12 cellular contexts compared by ENCODE assay signal in genomic region chr20:10639762-10640556, GRCh38. TPM values are rescaled to one million over a fixed set of nuclear protein-coding genes. Genes with fewer than 3 reads are reported as not detected.
DNase-seq lines count a peak whose midpoint lies in the region; ATAC-seq and TF ChIP-seq lines count a peak whose summit lies in the region.
"Had no signal": no experiment of that assay in that cellular context is flagged by ENCODE, and none has a peak within 500 bp of the region (broad histone marks: within the 10 kb centered on the region; RNA-seq: fewer than 3 reads in every experiment).

No MANE protein-coding gene starts in this region.

- H3F3A ChIP-seq in neural progenitor cell (ENCODE audit: low read depth) = peaks cover 81% of the 10 kb centered on the region

- TF ChIP-seq POLR2A in esophagus squamous epithelium (IDR thresholded peaks at IDR 0.05) (no peak), tibial nerve (IDR thresholded peaks at IDR 0.05) (no peak)

- H4K20me1 ChIP-seq in neural progenitor cell (ENCODE audit: low read depth) = peaks cover 82% of the 10 kb centered on the region

- H3K27me3 Mint-ChIP-seq in neural progenitor cell (ENCODE audit: insufficient read depth, low read depth) = peaks cover 5% of the 10 kb centered on the region
- H3K27me3 Mint-ChIP-seq: activated CD4-positive, alpha-beta memory T cell treated with anti-CD3 and anti-CD28 coated beads, Interleukin-2, amount 10 ng/mL, durations not matched to agents 7 days and 5 days; stimulated activated naive CD8-positive, alpha-beta T cell treated with anti-CD3 and anti-CD28 coated beads, Interleukin-15, Interleukin-2, amounts not matched to agents 100 ng/mL and 50 ng/mL, for 24 hours had no signal

- no peak overlapping the region for H2AFZ ChIP-seq in neural progenitor cell (replicated peaks)

- H3K27me3 ChIP-seq in esophagus squamous epithelium = no peaks in the 10 kb centered on the region
- no peaks in the 10 kb centered on the region for H3K27me3 ChIP-seq in neural progenitor cell
- H3K27me3 ChIP-seq in tibial nerve = no peaks in the 10 kb centered on the region
- H3K27me3 ChIP-seq in HAP-1 (ENCODE audit: low read depth) = no peaks in the 10 kb centered on the region

- DNase-seq in anterior cingulate cortex (lab: John Stamatoyannopoulos, UW) = peak in 40 of 58 donors; percentile 3 to 67 (median 38)
- no peak for DNase-seq in esophagus squamous epithelium (lab: John Stamatoyannopoulos, UW)
- DNase-seq in neural progenitor cell (ENCODE audit: low spot score) = peak; percentile 86
- no peak for DNase-seq in tibial nerve (ENCODE audit: low spot score in 2 of 2)
- no peak for DNase-seq in NCI-H2171 treated with DMSO at 0.1 percent for 48 hours (lab: John Stamatoyannopoulos, UW)
- no peak for DNase-seq in HAP-1 (ENCODE audit: low spot score in 2 of 2)
- DNase-seq: activated CD4-positive, alpha-beta memory T cell treated with anti-CD3 and anti-CD28 coated beads, Interleukin-2, amount 10 ng/mL, durations not matched to agents 7 days and 5 days; activated naive CD4-positive, alpha-beta T cell; dermis blood vessel endothelial cell; stimulated activated CD4-positive, alpha-beta T cell treated with anti-CD3 and anti-CD28 coated beads, Interleukin-4, amount 100 ng/mL, for 4 hours had no signal

- H3K4me3 ChIP-seq in esophagus squamous epithelium = peak overlapping the region in 1 of 4 donors; percentile 24
- peak overlapping the region; percentile 4 for H3K4me3 ChIP-seq in neural progenitor cell
- H3K4me3 ChIP-seq in tibial nerve = no peak overlapping the region
- H3K4me3 ChIP-seq in HAP-1 = no peak overlapping the region

- peaks cover 23% of the 10 kb centered on the region for H3K79me2 ChIP-seq in neural progenitor cell (ENCODE audit: low read depth)

- peaks cover 43 to 100% (median 78%) of the 10 kb centered on the region in 3 donors for H3K4me1 ChIP-seq in esophagus squamous epithelium
- peaks cover 63% of the 10 kb centered on the region for H3K4me1 ChIP-seq in neural progenitor cell
- peaks cover 6 to 71% (median 19%) of the 10 kb centered on the region in 4 donors for H3K4me1 ChIP-seq in tibial nerve
- peaks cover 3% of the 10 kb centered on the region; the same call in 1 of the 2 replicates for H3K4me1 ChIP-seq in HAP-1

- ATAC-seq in GM19023 (IDR thresholded peaks at IDR 0.05; ENCODE audit: unreplicated experiment) = no peak

- TF ChIP-seq CTCF in esophagus squamous epithelium (IDR thresholded peaks at IDR 0.05) = no peak
- TF ChIP-seq CTCF in neural progenitor cell (IDR thresholded peaks at IDR 0.05) = no peak
- no peak for TF ChIP-seq CTCF in tibial nerve (IDR thresholded peaks at IDR 0.05)

- in situ Hi-C loops in HAP-1 (cut with MboI; ENCODE audit: low sequenced_read_pairs) = no loop called here

- H3K9me3 ChIP-seq in esophagus squamous epithelium (no peaks in the 10 kb centered on the region), neural progenitor cell (ENCODE audit: low read depth) (no peaks in the 10 kb centered on the region), tibial nerve (no peaks in the 10 kb centered on the region), HAP-1 (no peaks in the 10 kb centered on the region)

- H3K4me2 ChIP-seq in neural progenitor cell = peak overlapping the region; percentile 44

- peaks cover 45 to 75% (median 48%) of the 10 kb centered on the region in 3 donors for H3K36me3 ChIP-seq in esophagus squamous epithelium
- H3K36me3 ChIP-seq in neural progenitor cell = peaks cover 11% of the 10 kb centered on the region
- H3K36me3 ChIP-seq in tibial nerve = peaks cover 0 to 60% (median 0%) of the 10 kb centered on the region in 3 donors
- H3K36me3 ChIP-seq in HAP-1 (replicated peaks) = peaks cover 63% of the 10 kb centered on the region

- no peak overlapping the region for H3K9ac ChIP-seq in neural progenitor cell

- H3K27ac ChIP-seq in esophagus squamous epithelium (peak overlapping the region; percentile 65 to 99 (median 86)), neural progenitor cell (peak overlapping the region; percentile 86), tibial nerve (peak overlapping the region; percentile 41 to 86 (median 70))

- H3K9me3 Mint-ChIP-seq in neural progenitor cell = no peaks in the 10 kb centered on the region
- H3K9me3 Mint-ChIP-seq: activated CD4-positive, alpha-beta memory T cell treated with anti-CD3 and anti-CD28 coated beads, Interleukin-2, amount 10 ng/mL, durations not matched to agents 7 days and 5 days; stimulated activated naive CD8-positive, alpha-beta T cell treated with anti-CD3 and anti-CD28 coated beads, Interleukin-15, Interleukin-2, amounts not matched to agents 100 ng/mL and 50 ng/mL, for 24 hours had no signal

- intact Hi-C loops in esophagus squamous epithelium (cut with DNase I) = no loop called here

- peak overlapping the region; percentile 84 for H3K27ac Mint-ChIP-seq in neural progenitor cell
- H3K27ac Mint-ChIP-seq: activated CD4-positive, alpha-beta memory T cell treated with anti-CD3 and anti-CD28 coated beads, Interleukin-2, amount 10 ng/mL, durations not matched to agents 7 days and 5 days; stimulated activated naive CD8-positive, alpha-beta T cell treated with anti-CD3 and anti-CD28 coated beads, Interleukin-15, Interleukin-2, amounts not matched to agents 100 ng/mL and 50 ng/mL, for 24 hours had no signal

- peak overlapping the region; percentile 61 for H3K4me3 Mint-ChIP-seq in neural progenitor cell
- H3K4me3 Mint-ChIP-seq: activated CD4-positive, alpha-beta memory T cell treated with anti-CD3 and anti-CD28 coated beads, Interleukin-2, amount 10 ng/mL, durations not matched to agents 7 days and 5 days; stimulated activated naive CD8-positive, alpha-beta T cell treated with anti-CD3 and anti-CD28 coated beads, Interleukin-15, Interleukin-2, amounts not matched to agents 100 ng/mL and 50 ng/mL, for 24 hours had no signal

- peaks cover 92% of the 10 kb centered on the region for H3K4me1 Mint-ChIP-seq in neural progenitor cell

- 20 to 42% methylated on average over 1 to 5 of the region's 17 CpGs for WGBS in esophagus squamous epithelium, 2 donors
- WGBS in tibial nerve, 2 donors = 48 to 60% methylated on average over 15 to 17 of the region's 17 CpGs

- TF ChIP-seq EP300 in tibial nerve (IDR thresholded peaks at IDR 0.05) = no peak

- peaks cover 52% of the 10 kb centered on the region for H3K36me3 Mint-ChIP-seq in neural progenitor cell

RNA-seq across cellular contexts. Expression of gene JAG1, which starts 33.8 kb away (rescaled TPM):
- 100 to 1,000 TPM in 3 of 4 donors, 10 to 100 TPM in 1; 89.6 to 182 (median 123) TPM for total RNA-seq in esophagus squamous epithelium
- total RNA-seq in neural progenitor cell (ENCODE audit: low replicate concordance) = 121 and 129 TPM in 2 replicates
- total RNA-seq in tibial nerve = 100 to 1,000 TPM in 2 of 4 donors, 10 to 100 TPM in 2; 93.1 to 133 (median 112) TPM

Comparison
In these comparisons a context has a peak if more than half of its experiments do, and no peak if none do; other contexts are left out.
1. DNase-seq: peak in anterior cingulate cortex (40 of 58) and neural progenitor cell (single experiment); none in esophagus squamous epithelium (single experiment), tibial nerve (0 of 2), NCI-H2171 treated with DMSO at 0.1 percent for 48 hours (single experiment) and HAP-1 (0 of 2).
2. Peak in every context shown above with its lines, with median percentiles within 50 percentile points of each other: H3K27ac ChIP-seq.